30 cellular contexts compared by ENCODE assay signal in genomic region chr4:89660851-89661250, GRCh38.
DNase-seq lines count a peak whose midpoint lies in the region; ATAC-seq, FAIRE-seq and TF ChIP-seq lines count a peak whose summit lies in the region.
"Had no signal": no experiment of that assay in that cellular context is flagged by ENCODE, and none has a peak within 500 bp of the region (broad histone marks: within the 10 kb centered on the region; RNA-seq: fewer than 3 reads in every experiment).

No MANE protein-coding gene starts in this region.

- no peak overlapping the region for H2BK20ac ChIP-seq in H1 (ENCODE audit: low read length)

- intact Hi-C loops in PC-9 (cut with micrococcal nuclease; ENCODE audit: unreplicated experiment): loop anchor here (5.0 kb wide), 1 partner anchor 91 kb away; no protein-coding TSS in a partner anchor

- H3K79me2 ChIP-seq in PC-9 (ENCODE audit: low read depth) (no peaks in the 10 kb centered on the region), H1 (ENCODE audit: control insufficient read depth in 1 of 2, insufficient read depth in 2 of 2, low read length in 2 of 2) (no peaks in the 10 kb centered on the region)
- H3K79me2 ChIP-seq: parathyroid adenoma had no signal

- no TSS peak for BruUV-seq in PC-9 (replicated peaks; lab: Mats Ljungman, UMichigan)

- H3F3A ChIP-seq in PC-9 (ENCODE audit: insufficient read depth, low read depth): no peaks in the 10 kb centered on the region

- H4K5ac ChIP-seq in H1 (ENCODE audit: insufficient read length, low read depth, low read length): no peak overlapping the region

- TF ChIP-seq CTCF in AG10803 (conservative IDR thresholded peaks at IDR 0.05; ENCODE audit: low read length): no peak
- TF ChIP-seq CTCF in PC-9 (conservative IDR thresholded peaks at IDR 0.05): no peak
- TF ChIP-seq CTCF in H1 (IDR thresholded peaks at IDR 0.05; ENCODE audit: control extremely low read depth in 1 of 3, insufficient read depth in 1 of 3, low read depth in 1 of 3, low read length in 3 of 3): no peak

- TF ChIP-seq POLR2A in H1 (IDR thresholded peaks at IDR 0.05; ENCODE audit: control extremely low read depth in 1 of 2, low read depth in 2 of 2, low read length in 2 of 2) (no peak), GM18505 (IDR thresholded peaks at IDR 0.05; ENCODE audit: borderline replicate concordance, extremely low read depth, insufficient read depth, insufficient read length) (no peak)

- H3K4me3 ChIP-seq in AG10803 (ENCODE audit: low read length) (no peak overlapping the region), PC-9 (no peak overlapping the region), H1 (ENCODE audit: extremely low read depth in 1 of 4, insufficient read depth in 2 of 4, low read depth in 3 of 4, low read length in 4 of 4) (no peak overlapping the region), mesodermal cell (ENCODE audit: extremely low read depth, insufficient read depth, low read length, poor library complexity, severe bottlenecking) (no peak overlapping the region)
- H3K4me3 ChIP-seq: BLaER1 treated with 17β-estradiol and CSF1 and Interleukin-3, amounts not matched to agents 10 nM and 100 nM; cardiac muscle cell; mucosa of descending colon; right atrium auricular region had no signal

- POLR2A ChIA-PET in PC-9 (lab: Charles Lee; ENCODE audit: unreplicated experiment): no interaction called here
- POLR2A ChIA-PET in H1 (lab: Charles Lee; ENCODE audit: partially characterized antibody): interaction anchor here (1.1 kb wide), 1 partner anchor 20 kb away, joined by 4 read pairs; no protein-coding TSS in a partner anchor

- no peak overlapping the region for H3K56ac ChIP-seq in H1 (replicated peaks; ENCODE audit: insufficient read length, low read depth, low read length)

- no peak overlapping the region for H4K8ac ChIP-seq in H1 (ENCODE audit: extremely low read depth, insufficient read depth, low read length)

- in situ Hi-C loops in ACHN (cut with HindIII; ENCODE audit: low pct_ligation_motif_present, low pct_unique_long_range_greater_than_20kb, low sequenced_read_pairs): no loop called here

- H3K9me3 ChIP-seq in PC-9 (ENCODE audit: insufficient read depth, low read depth) (no peaks in the 10 kb centered on the region), H1 (ENCODE audit: insufficient read depth in 2 of 2, low read depth in 1 of 2, low read length in 1 of 2) (no peaks in the 10 kb centered on the region), mesodermal cell (ENCODE audit: control insufficient read depth, low read length) (no peaks in the 10 kb centered on the region)
- H3K9me3 ChIP-seq: BLaER1 treated with 17β-estradiol and CSF1 and Interleukin-3, amounts not matched to agents 10 nM and 100 nM; mucosa of descending colon; right atrium auricular region had no signal

- H3K4me1 ChIP-seq in PC-9 (replicated peaks; ENCODE audit: insufficient read depth) (no peaks in the 10 kb centered on the region; the same call in 1 of the 2 replicates), H1 (replicated peaks in 1 of 4; ENCODE audit: control insufficient read depth in 3 of 4, insufficient read depth in 4 of 4, low read length in 3 of 4) (no peaks in the 10 kb centered on the region; a peak in 2 of 7 replicates), mesodermal cell (ENCODE audit: control insufficient read depth, insufficient read depth, low read length, poor library complexity, severe bottlenecking) (peaks cover 24% of the 10 kb centered on the region)
- H3K4me1 ChIP-seq: BLaER1 treated with 17β-estradiol and CSF1 and Interleukin-3, amounts not matched to agents 10 nM and 100 nM; parathyroid adenoma; right atrium auricular region had no signal

- H2AK5ac ChIP-seq in H1 (ENCODE audit: low read depth, low read length): no peak overlapping the region

- H3K23me2 ChIP-seq in H1 (ENCODE audit: low read depth, low read length): no peaks in the 10 kb centered on the region

- H4K91ac ChIP-seq in H1 (replicated peaks; ENCODE audit: insufficient read length, low read length): no peak overlapping the region

- H3K27ac ChIP-seq in PC-9 (0 out of 2 replicates have a peak overlapping the region, but pooled peaks have one; percentile 19), H1 (ENCODE audit: low read depth, low read length) (no peak overlapping the region), mesodermal cell (ENCODE audit: low read depth, low read length, severe bottlenecking) (peak overlapping the region; percentile 68)
- H3K27ac ChIP-seq: BLaER1 treated with 17β-estradiol and CSF1 and Interleukin-3, amounts not matched to agents 10 nM and 100 nM; cardiac muscle cell; parathyroid adenoma; right atrium auricular region had no signal

- 100% methylated on average over 1 of the region's 1 CpG; no CpG with 5 or more reads in 1 of the 2 experiments for WGBS in H1 (ENCODE audit: extremely low coverage in 1 of 2, insufficient coverage in 1 of 2, insufficient read length in 1 of 2, insufficient replicate concordance in 2 of 2, low coverage in 1 of 2, low lambda C conversion rate in 2 of 2, missing lambda C conversion rate in 1 of 2), 2 experiments
- no CpG with 5 or more reads among the region's 1 CpG for WGBS in mesodermal cell (ENCODE audit: insufficient coverage in 2 of 2), 2 experiments

- no peak for TF ChIP-seq RAD21 in H1 (IDR thresholded peaks at IDR 0.05 in 1 of 2, conservative IDR thresholded peaks at IDR 0.05 in 1 of 2; ENCODE audit: low read depth in 2 of 2, low read length in 2 of 2)

- H3K9me2 ChIP-seq in PC-9 (ENCODE audit: insufficient read depth): no peaks in the 10 kb centered on the region

- no peaks in the 10 kb centered on the region for H3K36me3 ChIP-seq in PC-9 (ENCODE audit: low read depth)
- no peaks in the 10 kb centered on the region for H3K36me3 ChIP-seq in H1 (ENCODE audit: control insufficient read depth in 2 of 4, insufficient read depth in 4 of 4, low read length in 3 of 4)
- no peaks in the 10 kb centered on the region for H3K36me3 ChIP-seq in mesodermal cell (ENCODE audit: control insufficient read depth, insufficient read depth, low read length)
- H3K36me3 ChIP-seq: BLaER1 treated with 17β-estradiol and CSF1 and Interleukin-3, amounts not matched to agents 10 nM and 100 nM; cardiac muscle cell; right atrium auricular region had no signal

- H3K27me3 ChIP-seq in PC-9 (ENCODE audit: insufficient read depth, low read depth) (no peaks in the 10 kb centered on the region), H1 (replicated peaks in 1 of 4; ENCODE audit: control insufficient read depth in 3 of 4, extremely low read depth in 1 of 4, insufficient read depth in 3 of 4, low read length in 3 of 4) (peaks cover 0 to 1% (median 0%) of the 10 kb centered on the region in 4 experiments; a peak in 1 of 7 replicates)
- H3K27me3 ChIP-seq: BLaER1 treated with 17β-estradiol and CSF1 and Interleukin-3, amounts not matched to agents 10 nM and 100 nM; cardiac muscle cell; right atrium auricular region had no signal

- DNase-seq in AG10803 (ENCODE audit: low read depth) (peak; percentile 5), PC-9 (no peak), H1 (ENCODE audit: low read depth in 1 of 2, low spot score in 2 of 2) (no peak), NCI-H1092 (lab: John Stamatoyannopoulos, UW) (no peak), ACHN (no peak), SHP77 (lab: John Stamatoyannopoulos, UW) (no peak)
- DNase-seq: activated CD4-positive, alpha-beta T cell treated with anti-CD3 and anti-CD28 coated beads, Interleukin-2, amount 50 U/mL, for 4 hours; activated CD4-positive, CD25-positive, alpha-beta regulatory T cell; activated naive CD4-positive, alpha-beta T cell treated with anti-CD3 and anti-CD28 coated beads, Interleukin-2, amount 50 U/mL, for 16 hours; DMS79; GDM1; glutamatergic neuron; mucosa of descending colon; NCI-H1092 treated with DMSO at 0.1 percent for 48 hours; NCI-H187; NCI-H2171 treated with DMSO at 0.1 percent for 48 hours; NCI-H524 treated with DMSO at 0.1 percent for 48 hours; NK-92 treated with Interleukin-12 subunit alpha and Interleukin-12 subunit beta, amount 100 ng/mL, for 24 hours; Right ventricle myocardium superior; stimulated activated CD4-positive, alpha-beta T cell treated with anti-CD3 and anti-CD28 coated beads, Interleukin-12 subunit alpha, Interleukin-12 subunit beta, amount 100 ng/mL, for 4 hours; stimulated activated CD4-positive, alpha-beta T cell treated with anti-CD3 and anti-CD28 coated beads, Interleukin-4, amount 100 ng/mL, for 1 hour had no signal

- peak overlapping the region; percentile 26; the same call in 1 of the 2 replicates for H3K4me2 ChIP-seq in PC-9
- H3K4me2 ChIP-seq in H1 (ENCODE audit: insufficient read depth in 1 of 2, low read depth in 2 of 2, low read length in 2 of 2): no peak overlapping the region
- H3K4me2 ChIP-seq: BLaER1 treated with 17β-estradiol and CSF1 and Interleukin-3, amounts not matched to agents 10 nM and 100 nM had no signal

- H2BK5ac ChIP-seq in H1 (ENCODE audit: low read depth, low read length): no peak overlapping the region

- 0 out of 2 replicates have a peak overlapping the region, but pooled peaks have one; percentile 48 for H2AFZ ChIP-seq in PC-9
- H2AFZ ChIP-seq in H1 (ENCODE audit: low read length): peak overlapping the region; percentile 16; the same call in 1 of the 2 replicates
- H2AFZ ChIP-seq: parathyroid adenoma had no signal

- FAIRE-seq in H1 (lab: Jason Lieb, UNC): no peak
- FAIRE-seq: endometrium, GM18507 had no signal

- no peak overlapping the region for H3K9ac ChIP-seq in H1 (replicated peaks in 1 of 4; ENCODE audit: extremely low read depth in 1 of 4, low read depth in 3 of 4, low read length in 3 of 4)
- H3K9ac ChIP-seq: BLaER1 treated with 17β-estradiol and CSF1 and Interleukin-3, amounts not matched to agents 10 nM and 100 nM; parathyroid adenoma had no signal

- H3K79me1 ChIP-seq in H1 (ENCODE audit: low read depth, low read length): no peaks in the 10 kb centered on the region

- H4K20me1 ChIP-seq in PC-9 (ENCODE audit: insufficient read depth): no peaks in the 10 kb centered on the region
- no peaks in the 10 kb centered on the region for H4K20me1 ChIP-seq in H1 (replicated peaks in 1 of 2; ENCODE audit: control insufficient read depth in 1 of 2, insufficient read depth in 2 of 2, low read length in 2 of 2)
- H4K20me1 ChIP-seq: BLaER1 treated with 17β-estradiol and CSF1 and Interleukin-3, amounts not matched to agents 10 nM and 100 nM had no signal

- no peak overlapping the region for H3K18ac ChIP-seq in H1 (ENCODE audit: extremely low read depth, low read length)

- CTCF ChIA-PET in PC-9 (lab: Charles Lee): interaction anchor here (0.6 kb wide), 1 partner anchor 165 kb away, joined by 3 read pairs; no protein-coding TSS in a partner anchor
- CTCF ChIA-PET in H1 (lab: Charles Lee; ENCODE audit: partially characterized antibody): interaction anchor here (1.3 kb wide), 1 partner anchor 40 kb away, joined by 3 read pairs; no protein-coding TSS in a partner anchor

- H2BK15ac ChIP-seq in H1 (ENCODE audit: low read length): no peak overlapping the region

- H2BK120ac ChIP-seq in H1 (replicated peaks; ENCODE audit: low read depth, low read length): no peak overlapping the region

- no peak overlapping the region for H3K14ac ChIP-seq in H1 (ENCODE audit: insufficient read length)

- no peak for ATAC-seq in GM18505 (IDR thresholded peaks at IDR 0.05; ENCODE audit: unreplicated experiment)
- ATAC-seq: mucosa of descending colon, PC-3 had no signal

- H3K4ac ChIP-seq in H1 (replicated peaks; ENCODE audit: insufficient read length, low read depth, low read length): no peak overlapping the region

- no peak overlapping the region for H2BK12ac ChIP-seq in H1 (ENCODE audit: low read depth, low read length)

- no peak for TF ChIP-seq EP300 in H1 (IDR thresholded peaks at IDR 0.05; ENCODE audit: borderline replicate concordance in 1 of 2, low read depth in 2 of 2, low read length in 2 of 2)

- H3K23ac ChIP-seq in H1 (ENCODE audit: insufficient read length): no peak overlapping the region
